ENCODE assay signal across 1 cellular context in the genomic region with DNA sequence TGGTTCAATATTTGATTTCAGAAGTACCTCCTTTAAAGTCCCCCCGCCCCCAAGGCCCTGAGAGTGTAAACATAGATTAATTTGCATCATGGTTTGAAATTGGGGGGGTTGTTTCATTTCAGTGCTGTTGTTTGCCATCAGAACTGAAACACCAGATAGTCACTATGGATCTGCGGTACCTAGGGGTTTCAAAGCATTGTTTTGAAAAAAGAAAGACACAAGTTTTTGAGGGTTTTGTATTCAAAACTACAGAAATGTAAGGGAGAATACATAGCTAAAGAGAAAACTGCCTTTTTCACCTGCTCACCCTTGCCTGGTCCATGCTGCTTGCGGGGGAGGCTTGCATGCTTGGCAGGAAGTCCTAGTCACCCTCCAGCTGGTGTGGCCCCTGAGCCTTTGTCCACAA.
TF ChIP-seq lines count a peak whose summit lies in the region.

No MANE protein-coding gene starts in this region.

TF ChIP-seq in H1, 55 proteins besides CTCF, POLR2A, EP300 and RAD21 (continued from another document):
- TF ChIP-seq SUZ12 (IDR thresholded peaks at IDR 0.05; ENCODE audit: low read length) (no peak), GTF2F1 (IDR thresholded peaks at IDR 0.05; ENCODE audit: borderline replicate concordance, low read depth, low read length) (no peak), SP2 (IDR thresholded peaks at IDR 0.05; ENCODE audit: low read length) (no peak), RFX5 (IDR thresholded peaks at IDR 0.05; ENCODE audit: borderline replicate concordance, low read depth, low read length) (no peak), SIRT6 (IDR thresholded peaks at IDR 0.05; ENCODE audit: low read length) (no peak), TEAD4 (IDR thresholded peaks at IDR 0.05; ENCODE audit: low read depth, low read length) (no peak), CBX5 (IDR thresholded peaks at IDR 0.05; ENCODE audit: low read depth, low read length) (no peak)
- TF ChIP-seq, protein P1, sequence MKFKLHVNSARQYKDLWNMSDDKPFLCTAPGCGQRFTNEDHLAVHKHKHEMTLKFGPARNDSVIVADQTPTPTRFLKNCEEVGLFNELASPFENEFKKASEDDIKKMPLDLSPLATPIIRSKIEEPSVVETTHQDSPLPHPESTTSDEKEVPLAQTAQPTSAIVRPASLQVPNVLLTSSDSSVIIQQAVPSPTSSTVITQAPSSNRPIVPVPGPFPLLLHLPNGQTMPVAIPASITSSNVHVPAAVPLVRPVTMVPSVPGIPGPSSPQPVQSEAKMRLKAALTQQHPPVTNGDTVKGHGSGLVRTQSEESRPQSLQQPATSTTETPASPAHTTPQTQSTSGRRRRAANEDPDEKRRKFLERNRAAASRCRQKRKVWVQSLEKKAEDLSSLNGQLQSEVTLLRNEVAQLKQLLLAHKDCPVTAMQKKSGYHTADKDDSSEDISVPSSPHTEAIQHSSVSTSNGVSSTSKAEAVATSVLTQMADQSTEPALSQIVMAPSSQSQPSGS (IDR thresholded peaks at IDR 0.05; ENCODE audit: low read length), result no peak
